Comparison of ENCODE assay signal across 5 cellular contexts in the genomic region with DNA sequence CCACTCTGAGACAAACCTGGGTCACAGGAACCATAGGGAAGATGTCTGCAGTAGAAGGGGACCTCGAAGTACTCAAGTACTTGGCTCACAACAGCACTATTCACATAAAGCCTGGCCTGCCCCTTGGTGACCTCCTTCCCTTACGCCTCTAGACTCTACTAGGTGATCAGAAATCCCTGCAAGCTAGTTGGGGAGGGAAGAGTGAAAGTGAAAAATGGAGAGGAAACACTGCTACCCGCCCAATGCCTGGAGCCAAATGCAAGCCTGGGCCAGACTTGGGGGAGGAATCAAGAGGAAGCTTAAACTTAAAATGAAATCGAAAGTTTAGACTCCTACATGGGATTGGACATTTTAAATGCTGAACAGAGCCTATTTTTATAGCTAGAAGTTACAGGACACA. TPM values are rescaled to one million over a fixed set of nuclear protein-coding genes. Genes with fewer than 3 reads are reported as not detected.
"Had no signal": no experiment of that assay in that cellular context is flagged by ENCODE, and none has a peak within 500 bp of the region (broad histone marks: within the 10 kb centered on the region; RNA-seq: fewer than 3 reads in every experiment).

No MANE protein-coding gene starts in this region.

RNA-seq across cellular contexts. Expression of gene GPRIN2, which starts 40.1 kb away (rescaled TPM):
- total RNA-seq: activated CD4-positive, alpha-beta memory T cell treated with anti-CD3 and anti-CD28 coated beads for 36 hours; activated naive CD8-positive, alpha-beta T cell treated with anti-CD3 and anti-CD28 coated beads for 36 hours; mononuclear cell; naive thymus-derived CD4-positive, alpha-beta T cell; posterior vena cava had no signal
- polyA plus RNA-seq: naive thymus-derived CD4-positive, alpha-beta T cell had no signal
